In the genomic region with DNA sequence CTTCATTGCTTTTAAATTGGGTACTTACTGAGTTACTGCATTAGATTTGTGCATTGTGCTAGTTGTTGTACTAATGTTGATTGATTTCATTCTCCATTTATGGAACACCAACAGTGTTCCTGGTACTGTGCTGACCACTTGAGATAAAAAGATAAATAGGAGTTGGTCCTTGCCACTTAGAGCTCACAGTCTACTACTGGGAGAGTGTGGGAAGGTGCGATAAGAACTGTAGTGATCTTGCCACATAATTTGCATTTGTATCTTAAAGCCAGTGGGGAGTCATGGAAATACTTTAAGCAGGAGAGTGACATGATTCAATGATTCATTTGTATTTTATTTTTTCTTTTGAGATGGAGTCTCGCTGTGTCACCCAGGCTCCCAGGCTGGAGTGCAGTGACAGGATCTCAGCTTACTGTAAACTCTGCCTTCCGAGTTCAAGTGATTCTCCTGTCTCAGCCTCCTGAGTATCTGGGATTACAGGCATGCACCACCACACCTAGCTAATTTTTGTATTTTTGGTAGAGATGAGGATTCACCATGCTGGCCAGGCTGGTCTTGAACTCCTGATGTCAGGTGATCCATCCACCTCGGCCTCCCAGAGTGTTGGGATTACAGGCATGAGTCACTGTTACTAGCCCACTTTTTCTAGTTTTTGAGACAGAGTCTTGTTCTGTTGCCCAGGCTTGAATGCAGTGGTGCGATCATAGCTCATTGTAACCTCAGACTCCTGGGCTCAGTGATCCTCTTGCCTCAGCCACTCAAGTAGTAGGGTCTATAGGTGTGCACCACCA, we compare ENCODE assay signal across 2 cellular contexts.
TF ChIP-seq lines count a peak whose summit lies in the region.

No MANE protein-coding gene starts in this region.

TF ChIP-seq in GM23338, 12 proteins besides CTCF, POLR2A, EP300 and RAD21 (continued from another document):
- no peak for TF ChIP-seq ETS1 (IDR thresholded peaks at IDR 0.05)
- no peak for TF ChIP-seq JUNB (IDR thresholded peaks at IDR 0.05; ENCODE audit: unreplicated experiment)
TF ChIP-seq in GM23338: peak in this region for 0.

TF ChIP-seq in K562, 482 proteins besides CTCF, POLR2A, EP300 and RAD21 (continued from another document and continues in another):
- TF ChIP-seq, protein P1, sequence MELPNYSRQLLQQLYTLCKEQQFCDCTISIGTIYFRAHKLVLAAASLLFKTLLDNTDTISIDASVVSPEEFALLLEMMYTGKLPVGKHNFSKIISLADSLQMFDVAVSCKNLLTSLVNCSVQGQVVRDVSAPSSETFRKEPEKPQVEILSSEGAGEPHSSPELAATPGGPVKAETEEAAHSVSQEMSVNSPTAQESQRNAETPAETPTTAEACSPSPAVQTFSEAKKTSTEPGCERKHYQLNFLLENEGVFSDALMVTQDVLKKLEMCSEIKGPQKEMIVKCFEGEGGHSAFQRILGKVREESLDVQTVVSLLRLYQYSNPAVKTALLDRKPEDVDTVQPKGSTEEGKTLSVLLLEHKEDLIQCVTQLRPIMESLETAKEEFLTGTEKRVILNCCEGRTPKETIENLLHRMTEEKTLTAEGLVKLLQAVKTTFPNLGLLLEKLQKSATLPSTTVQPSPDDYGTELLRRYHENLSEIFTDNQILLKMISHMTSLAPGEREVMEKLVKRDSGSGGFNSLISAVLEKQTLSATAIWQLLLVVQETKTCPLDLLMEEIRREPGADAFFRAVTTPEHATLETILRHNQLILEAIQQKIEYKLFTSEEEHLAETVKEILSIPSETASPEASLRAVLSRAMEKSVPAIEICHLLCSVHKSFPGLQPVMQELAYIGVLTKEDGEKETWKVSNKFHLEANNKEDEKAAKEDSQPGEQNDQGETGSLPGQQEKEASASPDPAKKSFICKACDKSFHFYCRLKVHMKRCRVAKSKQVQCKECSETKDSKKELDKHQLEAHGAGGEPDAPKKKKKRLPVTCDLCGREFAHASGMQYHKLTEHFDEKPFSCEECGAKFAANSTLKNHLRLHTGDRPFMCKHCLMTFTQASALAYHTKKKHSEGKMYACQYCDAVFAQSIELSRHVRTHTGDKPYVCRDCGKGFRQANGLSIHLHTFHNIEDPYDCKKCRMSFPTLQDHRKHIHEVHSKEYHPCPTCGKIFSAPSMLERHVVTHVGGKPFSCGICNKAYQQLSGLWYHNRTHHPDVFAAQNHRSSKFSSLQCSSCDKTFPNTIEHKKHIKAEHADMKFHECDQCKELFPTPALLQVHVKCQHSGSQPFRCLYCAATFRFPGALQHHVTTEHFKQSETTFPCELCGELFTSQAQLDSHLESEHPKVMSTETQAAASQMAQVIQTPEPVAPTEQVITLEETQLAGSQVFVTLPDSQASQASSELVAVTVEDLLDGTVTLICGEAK (IDR thresholded peaks at IDR 0.05) = 0 out of 2 replicates have a peak, but pooled peaks have one; percentile 39
- TF ChIP-seq, protein P1 (CRISPR knock-in tag; IDR thresholded peaks at IDR 0.05) = no peak
- peak; percentile 73; the same call in 1 of the 2 replicates for TF ChIP-seq ESRRA (IDR thresholded peaks at IDR 0.05; ENCODE audit: borderline replicate concordance, low read depth)
- TF ChIP-seq NFATC3 (IDR thresholded peaks at IDR 0.05) = 0 out of 2 replicates have a peak, but pooled peaks have one; percentile 14
- TF ChIP-seq ATF1 (CRISPR knock-in tag; IDR thresholded peaks at IDR 0.05) = no peak
- peak; percentile 70 for TF ChIP-seq ATF1 (tag; IDR thresholded peaks at IDR 0.05)
- TF ChIP-seq ARNT (IDR thresholded peaks at IDR 0.05) = peak in 1 of 2 experiments; percentile 66; a peak in 1 of 4 replicates
- TF ChIP-seq MBD2 (IDR thresholded peaks at IDR 0.05; ENCODE audit: borderline replicate concordance, low read depth) = peak; percentile 63; the same call in 1 of the 2 replicates
- peak; percentile 86 for TF ChIP-seq MYNN (IDR thresholded peaks at IDR 0.05)
- TF ChIP-seq MYNN (CRISPR knock-in tag; IDR thresholded peaks at IDR 0.05) = no peak
- TF ChIP-seq MTA3 (IDR thresholded peaks at IDR 0.05; ENCODE audit: borderline replicate concordance) = 0 out of 2 replicates have a peak, but pooled peaks have one; percentile 36
- peak; percentile 8 to 53; a peak in 3 of 4 replicates for TF ChIP-seq TRIM24 (IDR thresholded peaks at IDR 0.05)
- 0 out of 2 replicates have a peak, but pooled peaks have one; percentile 21 for TF ChIP-seq ZNF239 (CRISPR knock-in tag; IDR thresholded peaks at IDR 0.05)
- peak in 1 of 2 experiments; percentile 59; a peak in 1 of 4 replicates for TF ChIP-seq HDAC1 (IDR thresholded peaks at IDR 0.05)
- peak; percentile 59 for TF ChIP-seq JUND (IDR thresholded peaks at IDR 0.05; ENCODE audit: borderline replicate concordance, low read depth, low read length)
- TF ChIP-seq JUND (tag; IDR thresholded peaks at IDR 0.05; ENCODE audit: borderline replicate concordance, low read depth, low read length) = peak; percentile 32; the same call in 2 of the 3 replicates
- no peak for TF ChIP-seq CBX2 (IDR thresholded peaks at IDR 0.05; ENCODE audit: insufficient read depth, low read length, poor library complexity, severe bottlenecking)
- TF ChIP-seq FUS (optimal IDR thresholded peaks at IDR 0.05; ENCODE audit: low read depth, low read length) = no peak
- TF ChIP-seq NFIC (IDR thresholded peaks at IDR 0.05) = peak; percentile 46; the same call in 1 of the 2 replicates
- peak; percentile 87 for TF ChIP-seq NCOR1 (IDR thresholded peaks at IDR 0.05)
- no peak for TF ChIP-seq RBFOX2 (IDR thresholded peaks at IDR 0.05; ENCODE audit: low read depth, low read length)
- peak; percentile 96 for TF ChIP-seq ARID1B (IDR thresholded peaks at IDR 0.05)
- TF ChIP-seq CEBPB (tag; IDR thresholded peaks at IDR 0.05) = peak; percentile 91
- TF ChIP-seq GTF2A2 (tag; IDR thresholded peaks at IDR 0.05) = no peak
- TF ChIP-seq, protein P2, sequence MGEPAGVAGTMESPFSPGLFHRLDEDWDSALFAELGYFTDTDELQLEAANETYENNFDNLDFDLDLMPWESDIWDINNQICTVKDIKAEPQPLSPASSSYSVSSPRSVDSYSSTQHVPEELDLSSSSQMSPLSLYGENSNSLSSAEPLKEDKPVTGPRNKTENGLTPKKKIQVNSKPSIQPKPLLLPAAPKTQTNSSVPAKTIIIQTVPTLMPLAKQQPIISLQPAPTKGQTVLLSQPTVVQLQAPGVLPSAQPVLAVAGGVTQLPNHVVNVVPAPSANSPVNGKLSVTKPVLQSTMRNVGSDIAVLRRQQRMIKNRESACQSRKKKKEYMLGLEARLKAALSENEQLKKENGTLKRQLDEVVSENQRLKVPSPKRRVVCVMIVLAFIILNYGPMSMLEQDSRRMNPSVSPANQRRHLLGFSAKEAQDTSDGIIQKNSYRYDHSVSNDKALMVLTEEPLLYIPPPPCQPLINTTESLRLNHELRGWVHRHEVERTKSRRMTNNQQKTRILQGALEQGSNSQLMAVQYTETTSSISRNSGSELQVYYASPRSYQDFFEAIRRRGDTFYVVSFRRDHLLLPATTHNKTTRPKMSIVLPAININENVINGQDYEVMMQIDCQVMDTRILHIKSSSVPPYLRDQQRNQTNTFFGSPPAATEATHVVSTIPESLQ (CRISPR knock-in tag; IDR thresholded peaks at IDR 0.05) = peak; percentile 54; the same call in 1 of the 2 replicates
- peak; percentile 56 for TF ChIP-seq CCNT2 (IDR thresholded peaks at IDR 0.05; ENCODE audit: borderline replicate concordance, extremely low read depth, insufficient read length, low read depth, low read length)
- TF ChIP-seq SMAD4 (CRISPR knock-in tag; conservative IDR thresholded peaks at IDR 0.05) = peak; percentile 66
- TF ChIP-seq, protein P3, sequence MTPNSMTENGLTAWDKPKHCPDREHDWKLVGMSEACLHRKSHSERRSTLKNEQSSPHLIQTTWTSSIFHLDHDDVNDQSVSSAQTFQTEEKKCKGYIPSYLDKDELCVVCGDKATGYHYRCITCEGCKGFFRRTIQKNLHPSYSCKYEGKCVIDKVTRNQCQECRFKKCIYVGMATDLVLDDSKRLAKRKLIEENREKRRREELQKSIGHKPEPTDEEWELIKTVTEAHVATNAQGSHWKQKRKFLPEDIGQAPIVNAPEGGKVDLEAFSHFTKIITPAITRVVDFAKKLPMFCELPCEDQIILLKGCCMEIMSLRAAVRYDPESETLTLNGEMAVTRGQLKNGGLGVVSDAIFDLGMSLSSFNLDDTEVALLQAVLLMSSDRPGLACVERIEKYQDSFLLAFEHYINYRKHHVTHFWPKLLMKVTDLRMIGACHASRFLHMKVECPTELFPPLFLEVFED (CRISPR knock-in tag; conservative IDR thresholded peaks at IDR 0.05) = no peak
- TF ChIP-seq TEAD4 (IDR thresholded peaks at IDR 0.05; ENCODE audit: low read length) = peak; percentile 95
- TF ChIP-seq TEAD4 (CRISPR knock-in tag; IDR thresholded peaks at IDR 0.05; ENCODE audit: borderline replicate concordance) = no peak
- peak; percentile 46 for TF ChIP-seq ZNF24 (IDR thresholded peaks at IDR 0.05)
- TF ChIP-seq MTA2 (IDR thresholded peaks at IDR 0.05; ENCODE audit: low read depth) = peak; percentile 82
- peak; percentile 92 for TF ChIP-seq MEIS2 (IDR thresholded peaks at IDR 0.05; ENCODE audit: partially characterized antibody)
- peak; percentile 96 for TF ChIP-seq TCF3 (CRISPR knock-in tag; IDR thresholded peaks at IDR 0.05)
- peak; percentile 49; the same call in 1 of the 2 replicates for TF ChIP-seq RNF2 (IDR thresholded peaks at IDR 0.05)
- TF ChIP-seq CEBPG (CRISPR knock-in tag; IDR thresholded peaks at IDR 0.05) = peak; percentile 68
- peak; percentile 69 to 75 for TF ChIP-seq CEBPG (tag; conservative IDR thresholded peaks at IDR 0.05 in 1 of 2, IDR thresholded peaks at IDR 0.05 in 1 of 2)
- TF ChIP-seq, protein P4, sequence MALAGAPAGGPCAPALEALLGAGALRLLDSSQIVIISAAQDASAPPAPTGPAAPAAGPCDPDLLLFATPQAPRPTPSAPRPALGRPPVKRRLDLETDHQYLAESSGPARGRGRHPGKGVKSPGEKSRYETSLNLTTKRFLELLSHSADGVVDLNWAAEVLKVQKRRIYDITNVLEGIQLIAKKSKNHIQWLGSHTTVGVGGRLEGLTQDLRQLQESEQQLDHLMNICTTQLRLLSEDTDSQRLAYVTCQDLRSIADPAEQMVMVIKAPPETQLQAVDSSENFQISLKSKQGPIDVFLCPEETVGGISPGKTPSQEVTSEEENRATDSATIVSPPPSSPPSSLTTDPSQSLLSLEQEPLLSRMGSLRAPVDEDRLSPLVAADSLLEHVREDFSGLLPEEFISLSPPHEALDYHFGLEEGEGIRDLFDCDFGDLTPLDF (CRISPR knock-in tag; IDR thresholded peaks at IDR 0.05) = 0 out of 2 replicates have a peak, but pooled peaks have one; percentile 56
- TF ChIP-seq SMARCE1 (IDR thresholded peaks at IDR 0.05) = peak; percentile 92
- no peak for TF ChIP-seq THAP7 (CRISPR knock-in tag; IDR thresholded peaks at IDR 0.05)
- TF ChIP-seq CXXC5 (CRISPR knock-in tag; IDR thresholded peaks at IDR 0.05) = 0 out of 2 replicates have a peak, but pooled peaks have one; percentile 29
- peak; percentile 62 to 79; a peak in 3 of 4 replicates for TF ChIP-seq FOXK2 (conservative IDR thresholded peaks at IDR 0.05 in 1 of 2, IDR thresholded peaks at IDR 0.05 in 1 of 2; ENCODE audit: low read depth in 2 of 2)
- TF ChIP-seq ZBTB7A (IDR thresholded peaks at IDR 0.05; ENCODE audit: borderline replicate concordance, control insufficient read depth, low read depth, low read length) = peak; percentile 30; the same call in 1 of the 2 replicates
- 0 out of 3 replicates have a peak, but pooled peaks of 1 of the 2 experiments have one; percentile 34 for TF ChIP-seq CBX3 (IDR thresholded peaks at IDR 0.05; ENCODE audit: borderline replicate concordance in 1 of 2, low read length in 2 of 2)
- TF ChIP-seq ADNP (tag; IDR thresholded peaks at IDR 0.05) = peak; percentile 58; the same call in 1 of the 2 replicates
- TF ChIP-seq MEF2D (tag; conservative IDR thresholded peaks at IDR 0.05; ENCODE audit: low read depth) = 0 out of 2 replicates have a peak, but pooled peaks have one; percentile 70
- TF ChIP-seq ZEB2 (IDR thresholded peaks at IDR 0.05) = peak; percentile 28; the same call in 1 of the 2 replicates
- TF ChIP-seq ARHGAP35 (IDR thresholded peaks at IDR 0.05; ENCODE audit: partially characterized antibody) = no peak
- TF ChIP-seq ZFP30 (CRISPR knock-in tag; IDR thresholded peaks at IDR 0.05; ENCODE audit: borderline replicate concordance) = no peak
- 0 out of 2 replicates have a peak, but pooled peaks have one; percentile 9 for TF ChIP-seq GABPA (tag; conservative IDR thresholded peaks at IDR 0.05; ENCODE audit: low read depth)
- TF ChIP-seq RAD51 (IDR thresholded peaks at IDR 0.05; ENCODE audit: borderline replicate concordance, low read depth) = no peak; the same call in 1 of the 2 replicates
